In the genomic region with DNA sequence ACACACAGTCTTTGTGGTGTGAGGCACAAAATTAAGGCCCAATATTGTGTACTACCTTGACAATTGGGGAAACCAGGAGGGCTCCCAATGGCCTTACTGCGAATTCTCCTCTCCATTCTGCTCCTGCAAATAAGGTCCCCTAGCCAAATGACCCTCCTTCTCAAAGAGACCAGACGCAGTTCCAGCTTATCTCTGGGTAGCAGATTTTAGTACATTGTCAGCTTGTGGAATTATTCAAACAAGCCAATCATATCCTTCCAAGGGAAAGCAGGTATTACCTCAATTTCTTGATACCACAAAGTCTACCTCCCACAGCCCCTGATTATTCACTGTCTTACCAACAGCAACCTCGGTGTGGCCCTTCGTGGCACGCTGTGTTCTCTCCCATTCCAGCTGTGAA, we compare ENCODE assay signal across 1 cellular context.
TF ChIP-seq lines count a peak whose summit lies in the region.

No MANE protein-coding gene starts in this region.

TF ChIP-seq in K562, 482 proteins besides CTCF, POLR2A, EP300 and RAD21 (continued from another document and continues in another):
- TF ChIP-seq, protein P1, sequence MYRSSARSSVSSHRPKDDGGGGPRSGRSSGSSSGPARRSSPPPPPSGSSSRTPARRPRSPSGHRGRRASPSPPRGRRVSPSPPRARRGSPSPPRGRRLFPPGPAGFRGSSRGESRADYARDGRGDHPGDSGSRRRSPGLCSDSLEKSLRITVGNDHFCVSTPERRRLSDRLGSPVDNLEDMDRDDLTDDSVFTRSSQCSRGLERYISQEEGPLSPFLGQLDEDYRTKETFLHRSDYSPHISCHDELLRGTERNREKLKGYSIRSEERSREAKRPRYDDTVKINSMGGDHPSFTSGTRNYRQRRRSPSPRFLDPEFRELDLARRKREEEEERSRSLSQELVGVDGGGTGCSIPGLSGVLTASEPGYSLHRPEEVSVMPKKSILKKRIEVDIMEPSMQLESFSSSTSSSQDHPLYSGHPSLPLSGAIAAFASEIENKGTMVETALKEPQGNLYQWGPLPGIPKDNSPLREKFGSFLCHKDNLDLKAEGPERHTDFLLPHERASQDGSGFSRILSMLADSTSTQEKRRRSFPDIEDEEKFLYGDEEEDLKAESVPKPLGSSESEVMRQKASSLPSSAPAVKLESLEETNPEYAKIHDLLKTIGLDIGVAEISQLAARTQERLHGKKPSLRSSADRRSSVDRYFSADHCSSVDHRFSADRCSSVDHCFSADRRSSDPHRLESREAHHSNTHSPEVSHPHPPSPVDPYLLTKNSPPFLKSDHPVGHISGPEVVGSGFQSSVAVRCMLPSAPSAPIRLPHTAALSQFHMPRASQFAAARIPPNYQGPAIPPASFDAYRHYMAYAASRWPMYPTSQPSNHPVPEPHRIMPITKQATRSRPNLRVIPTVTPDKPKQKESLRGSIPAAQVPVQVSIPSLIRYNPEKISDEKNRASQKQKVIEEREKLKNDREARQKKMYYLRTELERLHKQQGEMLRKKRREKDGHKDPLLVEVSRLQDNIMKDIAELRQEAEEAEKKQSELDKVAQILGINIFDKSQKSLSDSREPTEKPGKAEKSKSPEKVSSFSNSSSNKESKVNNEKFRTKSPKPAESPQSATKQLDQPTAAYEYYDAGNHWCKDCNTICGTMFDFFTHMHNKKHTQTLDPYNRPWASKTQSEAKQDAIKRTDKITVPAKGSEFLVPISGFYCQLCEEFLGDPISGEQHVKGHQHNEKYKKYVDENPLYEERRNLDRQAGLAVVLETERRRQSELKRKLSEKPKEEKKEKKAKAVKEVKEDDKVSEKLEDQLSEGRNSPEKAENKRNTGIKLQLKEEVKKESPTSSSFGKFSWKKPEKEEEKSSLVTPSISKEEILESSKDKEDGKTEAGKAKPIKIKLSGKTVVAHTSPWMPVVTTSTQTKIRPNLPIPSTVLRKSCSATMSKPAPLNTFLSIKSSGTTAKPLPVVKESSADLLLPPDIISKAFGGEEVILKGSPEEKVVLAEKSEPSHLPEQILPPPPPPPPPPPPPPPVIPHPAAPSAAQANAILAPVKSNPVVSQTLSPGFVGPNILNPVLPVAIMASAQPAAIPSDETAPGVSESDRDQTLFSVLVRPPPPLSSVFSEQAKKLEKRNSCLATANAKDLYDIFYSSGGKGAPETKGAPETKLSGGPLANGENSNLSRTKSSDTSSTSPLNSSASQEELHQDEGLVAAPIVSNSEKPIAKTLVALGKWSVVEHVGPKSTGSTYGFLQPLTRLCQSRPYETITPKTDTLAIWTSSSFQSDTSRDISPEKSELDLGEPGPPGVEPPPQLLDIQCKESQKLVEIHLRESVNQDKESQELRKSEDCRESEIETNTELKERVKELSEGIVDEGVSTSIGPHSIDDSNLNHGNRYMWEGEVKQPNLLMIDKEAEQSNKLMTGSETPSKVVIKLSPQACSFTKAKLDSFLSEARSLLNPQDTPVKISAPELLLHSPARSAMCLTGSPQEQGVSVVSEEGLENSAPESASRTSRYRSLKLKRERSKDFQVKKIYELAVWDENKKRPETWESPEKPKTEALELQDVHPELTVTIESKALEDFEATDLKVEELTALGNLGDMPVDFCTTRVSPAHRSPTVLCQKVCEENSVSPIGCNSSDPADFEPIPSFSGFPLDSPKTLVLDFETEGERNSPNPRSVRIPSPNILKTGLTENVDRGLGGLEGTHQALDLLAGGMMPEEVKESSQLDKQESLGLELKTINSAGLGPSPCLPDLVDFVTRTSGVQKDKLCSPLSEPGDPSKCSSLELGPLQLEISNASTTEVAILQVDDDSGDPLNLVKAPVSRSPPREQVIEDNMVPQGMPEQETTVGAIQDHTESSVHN (IDR thresholded peaks at IDR 0.05; ENCODE audit: borderline replicate concordance in 1 of 2, low read depth in 1 of 2) = no peak
- TF ChIP-seq TCF3 (CRISPR knock-in tag; IDR thresholded peaks at IDR 0.05) = peak; percentile 67
- TF ChIP-seq, protein P2, sequence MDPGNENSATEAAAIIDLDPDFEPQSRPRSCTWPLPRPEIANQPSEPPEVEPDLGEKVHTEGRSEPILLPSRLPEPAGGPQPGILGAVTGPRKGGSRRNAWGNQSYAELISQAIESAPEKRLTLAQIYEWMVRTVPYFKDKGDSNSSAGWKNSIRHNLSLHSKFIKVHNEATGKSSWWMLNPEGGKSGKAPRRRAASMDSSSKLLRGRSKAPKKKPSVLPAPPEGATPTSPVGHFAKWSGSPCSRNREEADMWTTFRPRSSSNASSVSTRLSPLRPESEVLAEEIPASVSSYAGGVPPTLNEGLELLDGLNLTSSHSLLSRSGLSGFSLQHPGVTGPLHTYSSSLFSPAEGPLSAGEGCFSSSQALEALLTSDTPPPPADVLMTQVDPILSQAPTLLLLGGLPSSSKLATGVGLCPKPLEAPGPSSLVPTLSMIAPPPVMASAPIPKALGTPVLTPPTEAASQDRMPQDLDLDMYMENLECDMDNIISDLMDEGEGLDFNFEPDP (CRISPR knock-in tag; IDR thresholded peaks at IDR 0.05) = no peak
- TF ChIP-seq BACH1 (tag; IDR thresholded peaks at IDR 0.05) = no peak
- no peak for TF ChIP-seq SUPT5H (IDR thresholded peaks at IDR 0.05)
- no peak for TF ChIP-seq ERF (CRISPR knock-in tag; IDR thresholded peaks at IDR 0.05)
- TF ChIP-seq ZNF77 (CRISPR knock-in tag; IDR thresholded peaks at IDR 0.05) = no peak
- no peak for TF ChIP-seq SREBF1 (IDR thresholded peaks at IDR 0.05; ENCODE audit: borderline replicate concordance, low read depth, low read length)
- no peak for TF ChIP-seq JUND (IDR thresholded peaks at IDR 0.05; ENCODE audit: borderline replicate concordance, low read depth, low read length)
- TF ChIP-seq JUND (tag; IDR thresholded peaks at IDR 0.05; ENCODE audit: borderline replicate concordance, low read depth, low read length) = no peak
- TF ChIP-seq, protein P3, sequence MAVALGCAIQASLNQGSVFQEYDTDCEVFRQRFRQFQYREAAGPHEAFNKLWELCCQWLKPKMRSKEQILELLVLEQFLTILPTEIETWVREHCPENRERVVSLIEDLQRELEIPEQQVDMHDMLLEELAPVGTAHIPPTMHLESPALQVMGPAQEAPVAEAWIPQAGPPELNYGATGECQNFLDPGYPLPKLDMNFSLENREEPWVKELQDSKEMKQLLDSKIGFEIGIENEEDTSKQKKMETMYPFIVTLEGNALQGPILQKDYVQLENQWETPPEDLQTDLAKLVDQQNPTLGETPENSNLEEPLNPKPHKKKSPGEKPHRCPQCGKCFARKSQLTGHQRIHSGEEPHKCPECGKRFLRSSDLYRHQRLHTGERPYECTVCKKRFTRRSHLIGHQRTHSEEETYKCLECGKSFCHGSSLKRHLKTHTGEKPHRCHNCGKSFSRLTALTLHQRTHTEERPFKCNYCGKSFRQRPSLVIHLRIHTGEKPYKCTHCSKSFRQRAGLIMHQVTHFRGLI (CRISPR knock-in tag; IDR thresholded peaks at IDR 0.05) = no peak
- TF ChIP-seq NCOA1 (IDR thresholded peaks at IDR 0.05; ENCODE audit: low read depth) = no peak
- no peak for TF ChIP-seq ASH1L (IDR thresholded peaks at IDR 0.05; ENCODE audit: borderline replicate concordance, low read depth, partially characterized antibody)
- no peak for TF ChIP-seq ELF4 (CRISPR knock-in tag; IDR thresholded peaks at IDR 0.05)
- no peak for TF ChIP-seq ARNT (IDR thresholded peaks at IDR 0.05)
- no peak for TF ChIP-seq TFAM (CRISPR knock-in tag; conservative IDR thresholded peaks at IDR 0.05)
- no peak for TF ChIP-seq SMARCA4 (IDR thresholded peaks at IDR 0.05)
- TF ChIP-seq FOXM1 (IDR thresholded peaks at IDR 0.05; ENCODE audit: low read depth) = peak; percentile 97
- peak; percentile 91; the same call in 1 of the 2 replicates for TF ChIP-seq FOXM1 (CRISPR knock-in tag; IDR thresholded peaks at IDR 0.05; ENCODE audit: low read depth)
- TF ChIP-seq, protein P4, sequence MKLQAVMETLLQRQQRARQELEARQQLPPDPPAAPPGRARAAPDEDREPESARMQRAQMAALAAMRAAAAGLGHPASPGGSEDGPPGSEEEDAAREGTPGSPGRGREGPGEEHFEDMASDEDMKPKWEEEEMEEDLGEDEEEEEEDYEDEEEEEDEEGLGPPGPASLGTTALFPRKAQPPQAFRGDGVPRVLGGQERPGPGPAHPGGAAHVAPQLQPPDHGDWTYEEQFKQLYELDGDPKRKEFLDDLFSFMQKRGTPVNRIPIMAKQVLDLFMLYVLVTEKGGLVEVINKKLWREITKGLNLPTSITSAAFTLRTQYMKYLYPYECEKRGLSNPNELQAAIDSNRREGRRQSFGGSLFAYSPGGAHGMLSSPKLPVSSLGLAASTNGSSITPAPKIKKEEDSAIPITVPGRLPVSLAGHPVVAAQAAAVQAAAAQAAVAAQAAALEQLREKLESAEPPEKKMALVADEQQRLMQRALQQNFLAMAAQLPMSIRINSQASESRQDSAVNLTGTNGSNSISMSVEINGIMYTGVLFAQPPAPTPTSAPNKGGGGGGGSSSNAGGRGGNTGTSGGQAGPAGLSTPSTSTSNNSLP (IDR thresholded peaks at IDR 0.05; ENCODE audit: borderline replicate concordance, low read depth, low read length) = 0 out of 2 replicates have a peak, but pooled peaks have one; percentile 13
- TF ChIP-seq KLF6 (CRISPR knock-in tag; IDR thresholded peaks at IDR 0.05; ENCODE audit: borderline replicate concordance) = no peak
- no peak for TF ChIP-seq KLF10 (CRISPR knock-in tag; IDR thresholded peaks at IDR 0.05)
- TF ChIP-seq ZNF436 (CRISPR knock-in tag; IDR thresholded peaks at IDR 0.05) = no peak
- TF ChIP-seq, protein P5, sequence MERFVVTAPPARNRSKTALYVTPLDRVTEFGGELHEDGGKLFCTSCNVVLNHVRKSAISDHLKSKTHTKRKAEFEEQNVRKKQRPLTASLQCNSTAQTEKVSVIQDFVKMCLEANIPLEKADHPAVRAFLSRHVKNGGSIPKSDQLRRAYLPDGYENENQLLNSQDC (CRISPR knock-in tag; IDR thresholded peaks at IDR 0.05) = no peak
- no peak for TF ChIP-seq TARDBP (IDR thresholded peaks at IDR 0.05)
- peak; percentile 59; the same call in 1 of the 2 replicates for TF ChIP-seq SOX6 (IDR thresholded peaks at IDR 0.05)
- TF ChIP-seq, protein P6, sequence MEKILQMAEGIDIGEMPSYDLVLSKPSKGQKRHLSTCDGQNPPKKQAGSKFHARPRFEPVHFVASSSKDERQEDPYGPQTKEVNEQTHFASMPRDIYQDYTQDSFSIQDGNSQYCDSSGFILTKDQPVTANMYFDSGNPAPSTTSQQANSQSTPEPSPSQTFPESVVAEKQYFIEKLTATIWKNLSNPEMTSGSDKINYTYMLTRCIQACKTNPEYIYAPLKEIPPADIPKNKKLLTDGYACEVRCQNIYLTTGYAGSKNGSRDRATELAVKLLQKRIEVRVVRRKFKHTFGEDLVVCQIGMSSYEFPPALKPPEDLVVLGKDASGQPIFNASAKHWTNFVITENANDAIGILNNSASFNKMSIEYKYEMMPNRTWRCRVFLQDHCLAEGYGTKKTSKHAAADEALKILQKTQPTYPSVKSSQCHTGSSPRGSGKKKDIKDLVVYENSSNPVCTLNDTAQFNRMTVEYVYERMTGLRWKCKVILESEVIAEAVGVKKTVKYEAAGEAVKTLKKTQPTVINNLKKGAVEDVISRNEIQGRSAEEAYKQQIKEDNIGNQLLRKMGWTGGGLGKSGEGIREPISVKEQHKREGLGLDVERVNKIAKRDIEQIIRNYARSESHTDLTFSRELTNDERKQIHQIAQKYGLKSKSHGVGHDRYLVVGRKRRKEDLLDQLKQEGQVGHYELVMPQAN (IDR thresholded peaks at IDR 0.05; ENCODE audit: borderline replicate concordance) = no peak
- no peak for TF ChIP-seq CEBPG (CRISPR knock-in tag; IDR thresholded peaks at IDR 0.05)
- no peak for TF ChIP-seq CEBPG (tag; conservative IDR thresholded peaks at IDR 0.05 in 1 of 2, IDR thresholded peaks at IDR 0.05 in 1 of 2)
- TF ChIP-seq HIVEP1 (CRISPR knock-in tag; IDR thresholded peaks at IDR 0.05) = no peak
- TF ChIP-seq ZBED1 (IDR thresholded peaks at IDR 0.05) = no peak
- TF ChIP-seq, protein P7, sequence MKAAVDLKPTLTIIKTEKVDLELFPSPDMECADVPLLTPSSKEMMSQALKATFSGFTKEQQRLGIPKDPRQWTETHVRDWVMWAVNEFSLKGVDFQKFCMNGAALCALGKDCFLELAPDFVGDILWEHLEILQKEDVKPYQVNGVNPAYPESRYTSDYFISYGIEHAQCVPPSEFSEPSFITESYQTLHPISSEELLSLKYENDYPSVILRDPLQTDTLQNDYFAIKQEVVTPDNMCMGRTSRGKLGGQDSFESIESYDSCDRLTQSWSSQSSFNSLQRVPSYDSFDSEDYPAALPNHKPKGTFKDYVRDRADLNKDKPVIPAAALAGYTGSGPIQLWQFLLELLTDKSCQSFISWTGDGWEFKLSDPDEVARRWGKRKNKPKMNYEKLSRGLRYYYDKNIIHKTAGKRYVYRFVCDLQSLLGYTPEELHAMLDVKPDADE (conservative IDR thresholded peaks at IDR 0.05; ENCODE audit: control insufficient read depth, low read depth, low read length) = no peak
- 0 out of 3 replicates have a peak, but pooled peaks of 1 of the 2 experiments have one; percentile 29 for TF ChIP-seq CBX3 (IDR thresholded peaks at IDR 0.05; ENCODE audit: borderline replicate concordance in 1 of 2, low read length in 2 of 2)
- no peak for TF ChIP-seq HNRNPLL (IDR thresholded peaks at IDR 0.05; ENCODE audit: low read depth, low read length, poor library complexity, severe bottlenecking)
- no peak for TF ChIP-seq NFXL1 (CRISPR knock-in tag; IDR thresholded peaks at IDR 0.05)
- no peak for TF ChIP-seq ZNF121 (CRISPR knock-in tag; conservative IDR thresholded peaks at IDR 0.05)
- no peak for TF ChIP-seq ZNF140 (CRISPR knock-in tag; IDR thresholded peaks at IDR 0.05)
- TF ChIP-seq ZNF232 (CRISPR knock-in tag; IDR thresholded peaks at IDR 0.05) = no peak
